ENCODE assay signal across 9 cellular contexts in genomic region chr20:23606652-23607049, GRCh38. TPM values are rescaled to one million over a fixed set of nuclear protein-coding genes. Genes with fewer than 3 reads are reported as not detected.
DNase-seq lines count a peak whose midpoint lies in the region; ATAC-seq, FAIRE-seq and TF ChIP-seq lines count a peak whose summit lies in the region.
"Had no signal": no experiment of that assay in that cellular context is flagged by ENCODE, and none has a peak within 500 bp of the region (broad histone marks: within the 10 kb centered on the region; RNA-seq: fewer than 3 reads in every experiment).

No MANE protein-coding gene starts in this region.

- H3K4me1 Mint-ChIP-seq in activated T-helper 2 cell treated with anti-CD3 and anti-CD28 coated beads, Interferon-gamma antibody, Interleukin-2, Interleukin-4, amounts not matched to agents 10 μg/mL and 5 μg/mL and 100 μg/mL, durations not matched to agents 14 hours and 24 hours and 36 hours (ENCODE audit: low read depth), result peaks cover 4% of the 10 kb centered on the region

- H3K27ac ChIP-seq in KMS-11 (no peak overlapping the region), osteoblast (ENCODE audit: low read depth, low read length) (no peak overlapping the region), transverse colon (no peak overlapping the region)

- H3K9me3 ChIP-seq in osteoblast (ENCODE audit: low read depth, low read length), result no peaks in the 10 kb centered on the region
- no peaks in the 10 kb centered on the region for H3K9me3 ChIP-seq in transverse colon

- no peak for FAIRE-seq in RCC 7860 (lab: Jason Lieb, UNC)
- no peak for FAIRE-seq in frontal cortex (lab: Jason Lieb, UNC)

- no peak overlapping the region for H3K4me3 Mint-ChIP-seq in activated T-helper 2 cell treated with anti-CD3 and anti-CD28 coated beads, Interferon-gamma antibody, Interleukin-2, Interleukin-4, amounts not matched to agents 10 μg/mL and 5 μg/mL and 100 μg/mL, durations not matched to agents 14 hours and 24 hours and 36 hours (ENCODE audit: low read depth)

- no peak for TF ChIP-seq EP300 in transverse colon (IDR thresholded peaks at IDR 0.05; ENCODE audit: low read depth)

- TF ChIP-seq POLR2A in transverse colon (IDR thresholded peaks at IDR 0.05), result no peak

- in situ Hi-C loops in transverse colon (cut with MboI; ENCODE audit: low pct_ligation_motif_present in 1 of 4, low pct_unique_long_range_greater_than_20kb in 1 of 4, low sequenced_read_pairs in 3 of 4), result loop anchor here in 2 of 4 donors (10.0 to 25.0 kb wide), 4 partner anchors 162 to 919 kb away; partner anchors contain the start of gene CSTL1 (in 1 of the 2)

- H3K27me3 Mint-ChIP-seq in activated T-helper 2 cell treated with anti-CD3 and anti-CD28 coated beads, Interferon-gamma antibody, Interleukin-2, Interleukin-4, amounts not matched to agents 10 μg/mL and 5 μg/mL and 100 μg/mL, durations not matched to agents 14 hours and 24 hours and 36 hours (ENCODE audit: low read depth), result peaks cover 3% of the 10 kb centered on the region

- no peaks in the 10 kb centered on the region for H3K36me3 Mint-ChIP-seq in activated T-helper 2 cell treated with anti-CD3 and anti-CD28 coated beads, Interferon-gamma antibody, Interleukin-2, Interleukin-4, amounts not matched to agents 10 μg/mL and 5 μg/mL and 100 μg/mL, durations not matched to agents 14 hours and 24 hours and 36 hours (ENCODE audit: low read depth)

- no peak overlapping the region for H3K4me2 ChIP-seq in KMS-11
- H3K4me2 ChIP-seq in osteoblast (ENCODE audit: insufficient read depth, low read length), result no peak overlapping the region

- DNase-seq in Daoy (ENCODE audit: low read depth) (peak; percentile 52), RCC 7860 (ENCODE audit: low spot score) (peak; percentile 34), frontal cortex (ENCODE audit: low spot score in 2 of 2) (peak; percentile 39 to 88), osteoblast (ENCODE audit: insufficient read length, low spot score, missing footprints) (peak; percentile 97), transverse colon (peak; percentile 78)
- DNase-seq in activated T-helper 2 cell treated with anti-CD3 and anti-CD28 coated beads, Interferon-gamma antibody, Interleukin-2, Interleukin-4, amounts not matched to agents 10 μg/mL and 5 μg/mL and 100 μg/mL, durations not matched to agents 14 hours and 24 hours and 36 hours (ENCODE audit: low spot score), result peak; percentile 34

- intact Hi-C loops in activated T-helper 2 cell treated with anti-CD3 and anti-CD28 coated beads, Interferon-gamma antibody, Interleukin-2, Interleukin-4, amounts not matched to agents 10 μg/mL and 5 μg/mL and 100 μg/mL, durations not matched to agents 14 hours and 24 hours and 36 hours (cut with micrococcal nuclease), result loop anchor here (1.0 to 2.0 kb wide), 2 partner anchors 164 to 256 kb away; partner anchors contain the start of gene NXT1
- intact Hi-C loops in transverse colon (cut with DNase I; ENCODE audit: low total_unique reads), result loop anchor here (5.0 kb wide), 1 partner anchor 164 kb away; no protein-coding TSS in a partner anchor

- TF ChIP-seq CTCF in KMS-11 (conservative IDR thresholded peaks at IDR 0.05; ENCODE audit: low read depth, low read length), result peak; percentile 72
- TF ChIP-seq CTCF in osteoblast (IDR thresholded peaks at IDR 0.05; ENCODE audit: extremely low read depth, low read depth, low read length), result peak; percentile 93
- peak; percentile 83 to 89 (median 84) for TF ChIP-seq CTCF in transverse colon (IDR thresholded peaks at IDR 0.05)

- H3K9ac ChIP-seq in KMS-11, result no peak overlapping the region

- peak; percentile 65 for ATAC-seq in GM21737 (IDR thresholded peaks at IDR 0.05; ENCODE audit: unreplicated experiment)

- H2AFZ ChIP-seq in KMS-11 (ENCODE audit: low read depth) (no peak overlapping the region; the same call in 1 of the 2 replicates), osteoblast (ENCODE audit: low read length) (peak overlapping the region; percentile 69)

- H4K20me1 ChIP-seq in KMS-11 (ENCODE audit: insufficient read depth) (no peaks in the 10 kb centered on the region), osteoblast (ENCODE audit: insufficient read depth, low read length) (no peaks in the 10 kb centered on the region)

- H3K36me3 ChIP-seq in KMS-11 (ENCODE audit: insufficient read depth), result no peaks in the 10 kb centered on the region
- no peaks in the 10 kb centered on the region for H3K36me3 ChIP-seq in osteoblast (ENCODE audit: insufficient read depth, low read length)
- no peaks in the 10 kb centered on the region for H3K36me3 ChIP-seq in transverse colon

- H3K9me3 Mint-ChIP-seq in activated T-helper 2 cell treated with anti-CD3 and anti-CD28 coated beads, Interferon-gamma antibody, Interleukin-2, Interleukin-4, amounts not matched to agents 10 μg/mL and 5 μg/mL and 100 μg/mL, durations not matched to agents 14 hours and 24 hours and 36 hours, result no peaks in the 10 kb centered on the region

- H3K27me3 ChIP-seq in KMS-11 (ENCODE audit: insufficient read depth, low read depth) (no peaks in the 10 kb centered on the region), osteoblast (ENCODE audit: insufficient read depth, low read length) (peaks cover 11% of the 10 kb centered on the region), transverse colon (no peaks in the 10 kb centered on the region)

- H3K79me2 ChIP-seq in KMS-11 (ENCODE audit: insufficient read depth, low read depth) (no peaks in the 10 kb centered on the region), osteoblast (ENCODE audit: insufficient read depth, low read length) (no peaks in the 10 kb centered on the region)

- WGBS in transverse colon (ENCODE audit: low coverage in 1 of 2), 2 donors, result 0 to 13% methylated on average over 1 to 9 of the region's 9 CpGs

- no peak overlapping the region for H3K27ac Mint-ChIP-seq in activated T-helper 2 cell treated with anti-CD3 and anti-CD28 coated beads, Interferon-gamma antibody, Interleukin-2, Interleukin-4, amounts not matched to agents 10 μg/mL and 5 μg/mL and 100 μg/mL, durations not matched to agents 14 hours and 24 hours and 36 hours

- H3K4me1 ChIP-seq in KMS-11 (ENCODE audit: low read depth, poor library complexity, severe bottlenecking), result no peaks in the 10 kb centered on the region
- no peaks in the 10 kb centered on the region for H3K4me1 ChIP-seq in osteoblast (ENCODE audit: insufficient read depth, low read length)
- no peaks in the 10 kb centered on the region for H3K4me1 ChIP-seq in transverse colon

- H3K4me3 ChIP-seq in KMS-11 (IDR thresholded peaks at IDR 0.05; ENCODE audit: insufficient read depth, low read depth, low read length) (no peak overlapping the region), osteoblast (ENCODE audit: insufficient read depth, low read length) (no peak overlapping the region), transverse colon (no peak overlapping the region)

RNA-seq across cellular contexts. Expression of gene CST9, which starts 0.9 kb away (rescaled TPM):
- not detected in 2 replicates for total RNA-seq in Daoy (2014; rRNA removed; shearing (Covaris generic))
- total RNA-seq in activated T-helper 2 cell treated with anti-CD3 and anti-CD28 coated beads, Interferon-gamma antibody, Interleukin-2, Interleukin-4, amounts not matched to agents 10 μg/mL and 5 μg/mL and 100 μg/mL, durations not matched to agents 14 hours and 24 hours and 36 hours, result not detected in 2 replicates
- total RNA-seq in frontal cortex (not detected), osteoblast (not detected in 2 replicates), transverse colon (not detected)
- total RNA-seq: glomerular endothelial cell had no signal

RNA-seq across cellular contexts. Expression of gene CST3, which starts 31.1 kb away (rescaled TPM):
- total RNA-seq in Daoy (2014; rRNA removed; shearing (Covaris generic)), result 46.3 and 46.6 TPM in 2 replicates
- total RNA-seq in activated T-helper 2 cell treated with anti-CD3 and anti-CD28 coated beads, Interferon-gamma antibody, Interleukin-2, Interleukin-4, amounts not matched to agents 10 μg/mL and 5 μg/mL and 100 μg/mL, durations not matched to agents 14 hours and 24 hours and 36 hours, result 0.82 and 1.5 TPM in 2 replicates
- total RNA-seq in frontal cortex (63.6 TPM), osteoblast (169 and 229 TPM in 2 replicates), transverse colon (1,000 to 10,000 TPM in 2 of 4 donors, 100 to 1,000 TPM in 2; 607 to 1,755 (median 1,289) TPM)

RNA-seq across cellular contexts. Expression of gene CST9L, which starts 38.4 kb away (rescaled TPM):
- not detected in 2 replicates for total RNA-seq in Daoy (2014; rRNA removed; shearing (Covaris generic))
- not detected in 2 replicates for total RNA-seq in activated T-helper 2 cell treated with anti-CD3 and anti-CD28 coated beads, Interferon-gamma antibody, Interleukin-2, Interleukin-4, amounts not matched to agents 10 μg/mL and 5 μg/mL and 100 μg/mL, durations not matched to agents 14 hours and 24 hours and 36 hours
- not detected for total RNA-seq in frontal cortex
- total RNA-seq in osteoblast, result not detected in 2 replicates
- not detected for total RNA-seq in transverse colon
- total RNA-seq: glomerular endothelial cell had no signal

Comparison
In these comparisons a context has a peak if more than half of its experiments do, and no peak if none do; other contexts are left out.
1. DNase-seq: peak in every context shown above with its lines; median percentile 97 in osteoblast; 78 in transverse colon; 64 in frontal cortex; 52 in Daoy; 34 in RCC 7860; 34 in activated T-helper 2 cell treated with anti-CD3 and anti-CD28 coated beads, Interferon-gamma antibody, Interleukin-2, Interleukin-4, amounts not matched to agents 10 μg/mL and 5 μg/mL and 100 μg/mL, durations not matched to agents 14 hours and 24 hours and 36 hours.
2. RNA of gene CST3, which starts 31.1 kb away (total RNA-seq): 607 to 1,755 TPM in transverse colon, 169 to 229 TPM in osteoblast, 63.6 TPM in frontal cortex (single experiment) and 46.3 to 46.6 TPM in Daoy; 0.82 to 1.5 TPM in activated T-helper 2 cell treated with anti-CD3 and anti-CD28 coated beads, Interferon-gamma antibody, Interleukin-2, Interleukin-4, amounts not matched to agents 10 μg/mL and 5 μg/mL and 100 μg/mL, durations not matched to agents 14 hours and 24 hours and 36 hours; every median in the first group is over 10 times any median in the second.
3. Peak in every context shown above with its lines, with median percentiles within 50 percentile points of each other: CTCF ChIP-seq.